Comparison of ENCODE assay signal across 25 cellular contexts in genomic region chr4:5993063-5993745, GRCh38. TPM values are rescaled to one million over a fixed set of nuclear protein-coding genes. Genes with fewer than 3 reads are reported as not detected.
"Had no signal": no experiment of that assay in that cellular context is flagged by ENCODE, and none has a peak within 500 bp of the region (broad histone marks: within the 10 kb centered on the region; RNA-seq: fewer than 3 reads in every experiment).

No MANE protein-coding gene starts in this region.

- H3K36me3 ChIP-seq: gastrocnemius medialis, transverse colon had no signal

- ATAC-seq: activated CD4-positive, CD25-positive, alpha-beta regulatory T cell treated with anti-CD3 and anti-CD28 coated beads, Interleukin-2, amount 50 U/mL, for 24 hours; activated naive CD8-positive, alpha-beta T cell treated with anti-CD3 and anti-CD28 coated beads, Interleukin-2, amount 50 U/mL, for 24 hours; gastrocnemius medialis; left colon; naive thymus-derived CD8-positive, alpha-beta T cell; right cardiac atrium had no signal

- H3K4me3 ChIP-seq: gastrocnemius medialis, testis, transverse colon had no signal

- DNase-seq: activated CD4-positive, alpha-beta T cell treated with anti-CD3 and anti-CD28 coated beads for 48 hours; activated CD4-positive, alpha-beta T cell treated with anti-CD3 and anti-CD28 coated beads, Interleukin-2, amount 50 U/mL, for 48 hours; activated CD8-positive, alpha-beta memory T cell treated with anti-CD3 and anti-CD28 coated beads for 24 hours; activated CD8-positive, alpha-beta memory T cell treated with anti-CD3 and anti-CD28 coated beads, Interleukin-2, amount 50 U/mL, for 4 hours; activated naive CD8-positive, alpha-beta T cell treated with anti-CD3 and anti-CD28 coated beads, Interleukin-2, amount 50 U/mL, for 24 hours; activated T-cell treated with anti-CD3 and anti-CD28 coated beads, Interleukin-2, amount 50 U/mL, for 24 hours; amygdala; central memory CD4-positive, alpha-beta T cell; dermis blood vessel endothelial cell; effector CD8-positive, alpha-beta T cell; gastrocnemius medialis; glutamatergic neuron; left colon; mammary epithelial cell; naive thymus-derived CD8-positive, alpha-beta T cell; right cardiac atrium; stimulated activated CD4-positive, alpha-beta T cell treated with anti-CD3 and anti-CD28 coated beads, Interleukin-2, amount 100 ng/mL, for 48 hours; stimulated activated naive CD4-positive, alpha-beta T cell treated with Interleukin-2 at 50 U/mL for 16 hours; T-helper 9 cell; testis; transverse colon had no signal

- H3K27ac ChIP-seq: gastrocnemius medialis, testis, transverse colon, VCaP had no signal

- H3K27me3 ChIP-seq: testis had no signal

- H3K4me1 ChIP-seq: gastrocnemius medialis, testis, transverse colon had no signal

- H3K9me3 ChIP-seq: gastrocnemius medialis, testis, transverse colon had no signal

RNA-seq across cellular contexts. Expression of gene C4orf50, which starts 25.0 kb away (rescaled TPM):
- total RNA-seq: epithelial cell of proximal tubule; mammary epithelial cell; naive thymus-derived CD8-positive, alpha-beta T cell; skeletal muscle tissue had no signal
